In the genomic region with DNA sequence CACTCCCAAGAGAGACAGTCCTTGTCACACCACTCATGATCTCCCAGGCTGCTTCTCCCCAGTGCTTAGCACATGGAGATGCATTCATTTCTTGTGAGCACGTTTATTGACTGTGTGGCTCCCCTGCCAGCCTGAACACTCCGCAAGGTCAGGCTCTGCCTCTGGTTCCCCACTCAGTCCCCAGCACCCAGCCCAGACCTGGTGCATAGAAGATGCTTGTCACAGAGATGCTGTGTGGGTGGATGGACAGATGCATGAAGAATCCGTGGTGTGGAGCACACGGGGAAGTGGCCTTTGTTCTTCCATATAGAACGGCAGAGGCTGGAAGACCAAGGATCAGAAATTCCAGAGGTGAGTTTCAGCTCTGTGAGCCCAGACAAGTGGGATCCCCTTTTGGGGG, we compare ENCODE assay signal across 20 cellular contexts. TPM values are rescaled to one million over a fixed set of nuclear protein-coding genes. Genes with fewer than 3 reads are reported as not detected.
DNase-seq lines count a peak whose midpoint lies in the region; ATAC-seq lines count a peak whose summit lies in the region.
"Had no signal": no experiment of that assay in that cellular context is flagged by ENCODE, and none has a peak within 500 bp of the region (broad histone marks: within the 10 kb centered on the region; RNA-seq: fewer than 3 reads in every experiment).

No MANE protein-coding gene starts in this region.

- H3K36me3 Mint-ChIP-seq in CD4-positive, CD25-positive, alpha-beta regulatory T cell, result no peaks in the 10 kb centered on the region
- peaks cover 4% of the 10 kb centered on the region for H3K36me3 Mint-ChIP-seq in stimulated activated memory B cell treated with anti-CD40 and anti-IgM and Interleukin-4, amounts not matched to agents 10 μg/mL and 1 μg/mL and 100 μg/mL, for 72 hours

- no peak overlapping the region for H3K4me3 ChIP-seq in CD4-positive, CD25-positive, alpha-beta regulatory T cell (ENCODE audit: low read depth, low read length)
- no peak overlapping the region for H3K4me3 ChIP-seq in SK-N-MC
- H3K4me3 ChIP-seq: GM23248 had no signal

- H3K27ac Mint-ChIP-seq in CD4-positive, CD25-positive, alpha-beta regulatory T cell, result peak overlapping the region in 2 of 3 donors; percentile 27 to 71
- no peak overlapping the region for H3K27ac Mint-ChIP-seq in stimulated activated memory B cell treated with anti-CD40 and anti-IgM and Interleukin-4, amounts not matched to agents 10 μg/mL and 1 μg/mL and 100 μg/mL, for 72 hours
- H3K27ac Mint-ChIP-seq: CD4-positive, alpha-beta T cell had no signal

- H3K9ac ChIP-seq in SK-N-MC (ENCODE audit: insufficient read length), result peak overlapping the region; percentile 16
- H3K9ac ChIP-seq: GM23248 had no signal

- peaks cover 0 to 1% (median 0%) of the 10 kb centered on the region in 7 donors for H3K9me3 Mint-ChIP-seq in CD4-positive, CD25-positive, alpha-beta regulatory T cell
- H3K9me3 Mint-ChIP-seq in stimulated activated memory B cell treated with anti-CD40 and anti-IgM and Interleukin-4, amounts not matched to agents 10 μg/mL and 1 μg/mL and 100 μg/mL, for 72 hours, result no peaks in the 10 kb centered on the region
- H3K9me3 Mint-ChIP-seq: CD4-positive, alpha-beta T cell had no signal

- no peaks in the 10 kb centered on the region for H3K9me3 ChIP-seq in CD4-positive, CD25-positive, alpha-beta regulatory T cell (ENCODE audit: control insufficient read depth in 2 of 2, low read length in 2 of 2)
- H3K9me3 ChIP-seq in SK-N-MC (ENCODE audit: low read depth, low read length), result no peaks in the 10 kb centered on the region
- H3K9me3 ChIP-seq: Caco-2 had no signal

- no peak overlapping the region for H3K27ac ChIP-seq in CD4-positive, CD25-positive, alpha-beta regulatory T cell (ENCODE audit: insufficient read depth, low read length, poor library complexity, severe bottlenecking)
- peak overlapping the region; percentile 94 for H3K27ac ChIP-seq in SK-N-MC
- H3K27ac ChIP-seq in cingulate gyrus (ENCODE audit: low read depth, low read length), result peak overlapping the region; percentile 72
- H3K27ac ChIP-seq: GM23248 had no signal

- H3K27me3 ChIP-seq in CD4-positive, CD25-positive, alpha-beta regulatory T cell (ENCODE audit: control insufficient read depth, insufficient read depth, low read length), result no peaks in the 10 kb centered on the region

- peak overlapping the region in 2 of 4 donors; percentile 27 to 68 for H3K4me3 Mint-ChIP-seq in CD4-positive, CD25-positive, alpha-beta regulatory T cell
- H3K4me3 Mint-ChIP-seq in stimulated activated memory B cell treated with anti-CD40 and anti-IgM and Interleukin-4, amounts not matched to agents 10 μg/mL and 1 μg/mL and 100 μg/mL, for 72 hours, result peak overlapping the region; percentile 77

- no peak for ATAC-seq in CD4-positive, CD25-positive, alpha-beta regulatory T cell (ENCODE audit: low read depth in 2 of 2)
- no peak for ATAC-seq in stimulated activated memory B cell treated with anti-CD40 and anti-IgM and Interleukin-4, amounts not matched to agents 10 μg/mL and 1 μg/mL and 100 μg/mL, for 72 hours
- no peak for ATAC-seq in GM18870 (IDR thresholded peaks at IDR 0.05; ENCODE audit: unreplicated experiment)
- ATAC-seq in HG03378 (IDR thresholded peaks at IDR 0.05; ENCODE audit: unreplicated experiment), result no peak

- no peaks in the 10 kb centered on the region for H3K36me3 ChIP-seq in CD4-positive, CD25-positive, alpha-beta regulatory T cell (ENCODE audit: control insufficient read depth, insufficient read depth, low read length)
- no peaks in the 10 kb centered on the region for H3K36me3 ChIP-seq in SK-N-MC (ENCODE audit: insufficient read depth, low read length)

- no peaks in the 10 kb centered on the region for H3K27me3 Mint-ChIP-seq in CD4-positive, CD25-positive, alpha-beta regulatory T cell
- H3K27me3 Mint-ChIP-seq in stimulated activated memory B cell treated with anti-CD40 and anti-IgM and Interleukin-4, amounts not matched to agents 10 μg/mL and 1 μg/mL and 100 μg/mL, for 72 hours, result no peaks in the 10 kb centered on the region
- H3K27me3 Mint-ChIP-seq: CD4-positive, alpha-beta T cell had no signal

- no peak for DNase-seq in CD4-positive, CD25-positive, alpha-beta regulatory T cell
- DNase-seq in SK-N-MC (ENCODE audit: low read depth, low spot score) (no peak), NCI-H2029 treated with DMSO at 0.1 percent for 48 hours (lab: John Stamatoyannopoulos, UW) (no peak)
- no peak for DNase-seq in activated effector memory CD4-positive, alpha-beta T cell treated with Interleukin-2 at 50 U/mL for 16 hours
- DNase-seq: ACHN; Caco-2; CD4-positive, alpha-beta T cell; GDM1; GM23248; HCEC 1CT; KG1; MV-4-11; NCI-H1417; NCI-H187; NCI-H226; NCI-H524 had no signal

- peaks cover 16 to 47% (median 27%) of the 10 kb centered on the region in 4 donors for H3K4me1 Mint-ChIP-seq in CD4-positive, CD25-positive, alpha-beta regulatory T cell
- peaks cover 64% of the 10 kb centered on the region for H3K4me1 Mint-ChIP-seq in stimulated activated memory B cell treated with anti-CD40 and anti-IgM and Interleukin-4, amounts not matched to agents 10 μg/mL and 1 μg/mL and 100 μg/mL, for 72 hours

- peaks cover 23% of the 10 kb centered on the region for H3K4me1 ChIP-seq in CD4-positive, CD25-positive, alpha-beta regulatory T cell (ENCODE audit: control insufficient read depth, insufficient read depth, low read length, poor library complexity, severe bottlenecking)
- H3K4me1 ChIP-seq: Caco-2 had no signal

RNA-seq across cellular contexts. Expression of gene CRB2, which starts 13.8 kb away (rescaled TPM):
- not detected for total RNA-seq in CD4-positive, CD25-positive, alpha-beta regulatory T cell
- under 1 TPM in 1 of 4 donors, not detected in 3; 0.03 TPM for polyA plus RNA-seq in CD4-positive, CD25-positive, alpha-beta regulatory T cell
- total RNA-seq: CD4-positive, alpha-beta T cell; GM23248 had no signal
- polyA plus RNA-seq: GM23248 had no signal
